In the genomic region with DNA sequence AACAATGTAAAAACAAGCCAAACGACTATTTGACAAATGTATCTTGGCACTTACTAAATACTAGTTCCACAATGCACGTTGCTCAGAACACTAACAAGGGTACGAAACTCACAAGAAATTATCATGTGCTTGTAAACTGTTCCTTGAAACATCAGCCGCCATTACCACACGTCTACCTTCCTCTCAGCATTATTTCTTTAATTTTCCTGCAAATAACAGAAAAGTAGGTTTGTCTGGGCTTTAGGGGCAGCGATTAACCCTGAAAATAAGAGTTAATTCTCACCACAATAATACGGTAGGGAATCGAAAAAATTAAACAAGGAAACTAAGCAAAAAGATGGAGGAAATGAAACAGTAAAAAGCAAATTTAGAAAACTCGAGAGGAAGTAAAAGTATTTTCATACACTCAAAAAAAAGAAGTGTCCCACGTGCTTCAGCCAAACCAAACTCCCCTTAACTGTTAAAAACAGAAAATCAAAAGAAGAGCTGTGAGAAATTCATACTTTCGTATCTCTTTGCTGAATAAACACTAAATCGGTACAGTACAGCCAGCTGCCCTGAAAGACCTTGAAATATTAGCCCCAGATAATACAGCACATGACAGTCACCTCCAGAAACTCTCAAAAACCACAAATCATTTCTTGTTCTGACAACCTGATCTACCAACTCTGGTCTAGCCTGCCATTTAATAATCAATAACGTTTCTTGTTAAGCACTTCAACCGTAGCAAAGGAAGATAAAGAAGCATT, we compare ENCODE assay signal across 8 cellular contexts. TPM values are rescaled to one million over a fixed set of nuclear protein-coding genes. Genes with fewer than 3 reads are reported as not detected.
DNase-seq lines count a peak whose midpoint lies in the region; ATAC-seq and TF ChIP-seq lines count a peak whose summit lies in the region.

No MANE protein-coding gene starts in this region.

- H3K4me3 Mint-ChIP-seq in stimulated activated naive CD8-positive, alpha-beta T cell treated with anti-CD3 and anti-CD28 coated beads, Interleukin-15, Interleukin-2, amounts not matched to agents 100 ng/mL and 50 ng/mL, for 24 hours: peak overlapping the region; percentile 98
- H3K4me3 Mint-ChIP-seq in T-helper 2 cell treated with Interferon-gamma antibody and Interleukin-4, amounts not matched to agents 5 μg/mL and 100 μg/mL, for 36 hours: peak overlapping the region; percentile 93
- peak overlapping the region; percentile 97 for H3K4me3 Mint-ChIP-seq in glutamatergic neuron (ENCODE audit: unreplicated experiment)
- peak overlapping the region; percentile 90 for H3K4me3 Mint-ChIP-seq in stimulated activated effector memory CD8-positive, alpha-beta T cell treated with anti-CD3 and anti-CD28 coated beads, Interleukin-12 subunit alpha, Interleukin-12 subunit beta, amount 100 ng/mL, for 72 hours

- ATAC-seq in stimulated activated naive CD8-positive, alpha-beta T cell treated with anti-CD3 and anti-CD28 coated beads, Interleukin-15, Interleukin-2, amounts not matched to agents 100 U/mL and 50 U/mL, for 24 hours: no peak
- peak; percentile 51 for ATAC-seq in HG03064 (IDR thresholded peaks at IDR 0.05; ENCODE audit: low read depth, unreplicated experiment)
- peak; percentile 59 for ATAC-seq in stimulated activated effector memory CD8-positive, alpha-beta T cell treated with anti-CD3 and anti-CD28 coated beads, Interleukin-12 subunit alpha, Interleukin-12 subunit beta, amount 100 ng/mL, for 72 hours

- no peaks in the 10 kb centered on the region for H3K27me3 Mint-ChIP-seq in stimulated activated naive CD8-positive, alpha-beta T cell treated with anti-CD3 and anti-CD28 coated beads, Interleukin-15, Interleukin-2, amounts not matched to agents 100 ng/mL and 50 ng/mL, for 24 hours
- H3K27me3 Mint-ChIP-seq in T-helper 2 cell treated with Interferon-gamma antibody and Interleukin-4, amounts not matched to agents 5 μg/mL and 100 μg/mL, for 36 hours (ENCODE audit: low read depth): no peaks in the 10 kb centered on the region
- peaks cover 13% of the 10 kb centered on the region for H3K27me3 Mint-ChIP-seq in glutamatergic neuron (ENCODE audit: unreplicated experiment)

- no peak for TF ChIP-seq CTCF in glutamatergic neuron (IDR thresholded peaks at IDR 0.05; ENCODE audit: partially characterized antibody, unreplicated experiment)

- H3K9me3 Mint-ChIP-seq in stimulated activated naive CD8-positive, alpha-beta T cell treated with anti-CD3 and anti-CD28 coated beads, Interleukin-15, Interleukin-2, amounts not matched to agents 100 ng/mL and 50 ng/mL, for 24 hours: no peaks in the 10 kb centered on the region
- H3K9me3 Mint-ChIP-seq in T-helper 2 cell treated with Interferon-gamma antibody and Interleukin-4, amounts not matched to agents 5 μg/mL and 100 μg/mL, for 36 hours: no peaks in the 10 kb centered on the region
- H3K9me3 Mint-ChIP-seq in glutamatergic neuron (ENCODE audit: unreplicated experiment): peaks cover 12% of the 10 kb centered on the region
- no peaks in the 10 kb centered on the region for H3K9me3 Mint-ChIP-seq in stimulated activated effector memory CD8-positive, alpha-beta T cell treated with anti-CD3 and anti-CD28 coated beads, Interleukin-12 subunit alpha, Interleukin-12 subunit beta, amount 100 ng/mL, for 72 hours

- no peak for DNase-seq in stimulated activated naive CD8-positive, alpha-beta T cell treated with anti-CD3 and anti-CD28 coated beads, Interleukin-15, Interleukin-2, amounts not matched to agents 100 U/mL and 50 U/mL, for 24 hours
- DNase-seq in T-helper 2 cell treated with Interferon-gamma antibody and Interleukin-4, amounts not matched to agents 5 μg/mL and 100 μg/mL, for 36 hours (ENCODE audit: low spot score): no peak
- DNase-seq in glutamatergic neuron (no peak), iPS-NIHi7 (ENCODE audit: extremely low spot score) (no peak), NCI-H2107 (lab: John Stamatoyannopoulos, UW) (no peak)
- no peak for DNase-seq in stimulated activated effector memory CD8-positive, alpha-beta T cell treated with anti-CD3 and anti-CD28 coated beads, Interleukin-12 subunit alpha, Interleukin-12 subunit beta, amount 100 ng/mL, for 72 hours (ENCODE audit: low spot score in 2 of 2)

- peak overlapping the region; percentile 97 for H3K27ac Mint-ChIP-seq in stimulated activated naive CD8-positive, alpha-beta T cell treated with anti-CD3 and anti-CD28 coated beads, Interleukin-15, Interleukin-2, amounts not matched to agents 100 ng/mL and 50 ng/mL, for 24 hours
- peak overlapping the region; percentile 75 for H3K27ac Mint-ChIP-seq in T-helper 2 cell treated with Interferon-gamma antibody and Interleukin-4, amounts not matched to agents 5 μg/mL and 100 μg/mL, for 36 hours
- H3K27ac Mint-ChIP-seq in glutamatergic neuron (ENCODE audit: unreplicated experiment): peak overlapping the region; percentile 97
- peak overlapping the region; percentile 96 for H3K27ac Mint-ChIP-seq in stimulated activated effector memory CD8-positive, alpha-beta T cell treated with anti-CD3 and anti-CD28 coated beads, Interleukin-12 subunit alpha, Interleukin-12 subunit beta, amount 100 ng/mL, for 72 hours

- peaks cover 87% of the 10 kb centered on the region for H3K4me1 Mint-ChIP-seq in stimulated activated naive CD8-positive, alpha-beta T cell treated with anti-CD3 and anti-CD28 coated beads, Interleukin-15, Interleukin-2, amounts not matched to agents 100 ng/mL and 50 ng/mL, for 24 hours (ENCODE audit: low read depth)
- H3K4me1 Mint-ChIP-seq in T-helper 2 cell treated with Interferon-gamma antibody and Interleukin-4, amounts not matched to agents 5 μg/mL and 100 μg/mL, for 36 hours (ENCODE audit: low read depth): peaks cover 61% of the 10 kb centered on the region
- peaks cover 32% of the 10 kb centered on the region for H3K4me1 Mint-ChIP-seq in glutamatergic neuron (ENCODE audit: low read depth, unreplicated experiment)
- H3K4me1 Mint-ChIP-seq in stimulated activated effector memory CD8-positive, alpha-beta T cell treated with anti-CD3 and anti-CD28 coated beads, Interleukin-12 subunit alpha, Interleukin-12 subunit beta, amount 100 ng/mL, for 72 hours: peaks cover 77% of the 10 kb centered on the region

- H3K36me3 Mint-ChIP-seq in stimulated activated naive CD8-positive, alpha-beta T cell treated with anti-CD3 and anti-CD28 coated beads, Interleukin-15, Interleukin-2, amounts not matched to agents 100 ng/mL and 50 ng/mL, for 24 hours (ENCODE audit: low read depth): peaks cover 49% of the 10 kb centered on the region
- peaks cover 35% of the 10 kb centered on the region for H3K36me3 Mint-ChIP-seq in T-helper 2 cell treated with Interferon-gamma antibody and Interleukin-4, amounts not matched to agents 5 μg/mL and 100 μg/mL, for 36 hours (ENCODE audit: low read depth)
- peaks cover 5% of the 10 kb centered on the region for H3K36me3 Mint-ChIP-seq in glutamatergic neuron (ENCODE audit: unreplicated experiment)
- peaks cover 7% of the 10 kb centered on the region for H3K36me3 Mint-ChIP-seq in stimulated activated effector memory CD8-positive, alpha-beta T cell treated with anti-CD3 and anti-CD28 coated beads, Interleukin-12 subunit alpha, Interleukin-12 subunit beta, amount 100 ng/mL, for 72 hours

RNA-seq across cellular contexts. Expression of gene ARHGAP17, which starts 1.2 kb away (rescaled TPM):
- 89.9 TPM for total RNA-seq in glutamatergic neuron (ENCODE audit: unreplicated experiment)
